ENCODE assay signal across 21 cellular contexts in genomic region chr11:133934096-133934495, GRCh38. TPM values are rescaled to one million over a fixed set of nuclear protein-coding genes. Genes with fewer than 3 reads are reported as not detected.
DNase-seq lines count a peak whose midpoint lies in the region; ATAC-seq and TF ChIP-seq lines count a peak whose summit lies in the region.
"Had no signal": no experiment of that assay in that cellular context is flagged by ENCODE, and none has a peak within 500 bp of the region (broad histone marks: within the 10 kb centered on the region; RNA-seq: fewer than 3 reads in every experiment).

No MANE protein-coding gene starts in this region.

- H3K4me1 ChIP-seq in left ventricle myocardium inferior: peaks cover 24% of the 10 kb centered on the region

- H3K27ac ChIP-seq in left ventricle myocardium inferior (replicated peaks): peak overlapping the region; percentile 13
- H3K27ac ChIP-seq: 22Rv1, BLaER1, Peyer's patch had no signal

- peaks cover 51% of the 10 kb centered on the region for H3K36me3 Mint-ChIP-seq in activated CD4-positive, alpha-beta T cell treated with anti-CD3 and anti-CD28 coated beads for 36 hours (ENCODE audit: low read depth)
- H3K36me3 Mint-ChIP-seq in nephron progenitor cell (ENCODE audit: low read depth): peaks cover 15% of the 10 kb centered on the region
- H3K36me3 Mint-ChIP-seq: IgD-negative memory B cell had no signal

- peak overlapping the region; percentile 11 for H3K27ac Mint-ChIP-seq in activated CD4-positive, alpha-beta T cell treated with anti-CD3 and anti-CD28 coated beads for 36 hours
- H3K27ac Mint-ChIP-seq in nephron progenitor cell: peak overlapping the region; percentile 82
- H3K27ac Mint-ChIP-seq: CD8-positive, alpha-beta T cell had no signal

- ATAC-seq in activated CD4-positive, alpha-beta T cell treated with anti-CD3 and anti-CD28 coated beads for 36 hours: no peak
- no peak for ATAC-seq in left cardiac atrium
- no peak for ATAC-seq in GM21825 (IDR thresholded peaks at IDR 0.05; ENCODE audit: unreplicated experiment)
- ATAC-seq: CD8-positive, alpha-beta T cell had no signal

- no peaks in the 10 kb centered on the region for H3K9me3 ChIP-seq in left ventricle myocardium inferior (replicated peaks)
- H3K9me3 ChIP-seq: BLaER1, Peyer's patch had no signal

- peaks cover 70% of the 10 kb centered on the region for H3K36me3 ChIP-seq in left ventricle myocardium inferior
- H3K36me3 ChIP-seq: BLaER1, Peyer's patch had no signal

- no peaks in the 10 kb centered on the region for H3K27me3 Mint-ChIP-seq in activated CD4-positive, alpha-beta T cell treated with anti-CD3 and anti-CD28 coated beads for 36 hours
- H3K27me3 Mint-ChIP-seq in nephron progenitor cell (ENCODE audit: low read depth, poor library complexity): peaks cover 7% of the 10 kb centered on the region

- H3K4me3 Mint-ChIP-seq in activated CD4-positive, alpha-beta T cell treated with anti-CD3 and anti-CD28 coated beads for 36 hours: no peak overlapping the region
- H3K4me3 Mint-ChIP-seq in nephron progenitor cell: no peak overlapping the region
- H3K4me3 Mint-ChIP-seq: CD8-positive, alpha-beta T cell; IgD-negative memory B cell had no signal

- POLR2A ChIA-PET in activated CD4-positive, alpha-beta T cell treated with anti-CD3 and anti-CD28 coated beads for 36 hours (lab: Charles Lee): interaction anchor here (1.7 kb wide), 1 partner anchor 11 kb away, joined by 5 read pairs; no protein-coding TSS in a partner anchor

- TF ChIP-seq CTCF in left ventricle myocardium inferior (IDR thresholded peaks at IDR 0.05; ENCODE audit: borderline replicate concordance) (no peak), nephron progenitor cell (IDR thresholded peaks at IDR 0.05) (no peak)

- H3K9me3 Mint-ChIP-seq in activated CD4-positive, alpha-beta T cell treated with anti-CD3 and anti-CD28 coated beads for 36 hours (ENCODE audit: low read depth): no peaks in the 10 kb centered on the region
- no peaks in the 10 kb centered on the region for H3K9me3 Mint-ChIP-seq in nephron progenitor cell
- H3K9me3 Mint-ChIP-seq: CD8-positive, alpha-beta T cell; IgD-negative memory B cell had no signal

- H3K27me3 ChIP-seq in left ventricle myocardium inferior (ENCODE audit: low read depth): no peaks in the 10 kb centered on the region
- H3K27me3 ChIP-seq: BLaER1, Peyer's patch had no signal

- peaks cover 22% of the 10 kb centered on the region for H3K4me1 Mint-ChIP-seq in activated CD4-positive, alpha-beta T cell treated with anti-CD3 and anti-CD28 coated beads for 36 hours
- peaks cover 55% of the 10 kb centered on the region for H3K4me1 Mint-ChIP-seq in nephron progenitor cell

- DNase-seq in activated CD4-positive, alpha-beta T cell treated with anti-CD3 and anti-CD28 coated beads for 36 hours: no peak
- no peak for DNase-seq in activated CD4-positive, alpha-beta T cell treated with anti-CD3 and anti-CD28 coated beads for 4 hours
- DNase-seq in left ventricle myocardium inferior: no peak
- no peak for DNase-seq in left cardiac atrium
- DNase-seq in cerebellar cortex (ENCODE audit: low spot score): peak; percentile 73
- no peak for DNase-seq in nephron progenitor cell
- DNase-seq in mucosa of gallbladder (ENCODE audit: low spot score): no peak
- DNase-seq: ACHN; CD8-positive, alpha-beta T cell; DMS153; NCI-H1105 treated with DMSO at 0.1 percent for 48 hours; NCI-H1694 treated with DMSO at 0.1 percent for 48 hours; NCI-H2081 treated with DMSO at 0.1 percent for 48 hours; NCI-H2171 treated with DMSO at 0.1 percent for 48 hours; NCI-H524 treated with DMSO at 0.1 percent for 48 hours; NCI-H82; Peyer's patch had no signal

- CTCF ChIA-PET in activated CD4-positive, alpha-beta T cell treated with anti-CD3 and anti-CD28 coated beads for 36 hours (lab: Charles Lee): interaction anchor here (0.7 to 0.8 kb wide), 2 partner anchors 101 to 222 kb away, joined by 3 read pairs; no protein-coding TSS in a partner anchor

- no peak overlapping the region for H3K4me3 ChIP-seq in left ventricle myocardium inferior
- H3K4me3 ChIP-seq: BLaER1, Peyer's patch had no signal

- intact Hi-C loops in activated CD4-positive, alpha-beta T cell treated with anti-CD3 and anti-CD28 coated beads for 36 hours (cut with DNase I, micrococcal nuclease): no loop called here
- intact Hi-C loops in left ventricle myocardium inferior (cut with micrococcal nuclease) (no loop called here), left cardiac atrium (cut with DNase I) (loop anchor here in 1 of 2 donors (10.0 kb wide), 1 partner anchor 211 kb away; no protein-coding TSS in a partner anchor)

RNA-seq across cellular contexts. Expression of gene IGSF9B, which starts 22.7 kb away (rescaled TPM):
- 10 to 100 TPM; 79.0 to 84.2 TPM for total RNA-seq in activated CD4-positive, alpha-beta T cell treated with anti-CD3 and anti-CD28 coated beads for 36 hours
- 44.1 TPM for total RNA-seq in left ventricle myocardium inferior
- total RNA-seq in left cardiac atrium: 10 to 100 TPM; 33.3 to 40.0 TPM
- total RNA-seq in mucosa of gallbladder: 30.3 TPM
